In the genomic region with DNA sequence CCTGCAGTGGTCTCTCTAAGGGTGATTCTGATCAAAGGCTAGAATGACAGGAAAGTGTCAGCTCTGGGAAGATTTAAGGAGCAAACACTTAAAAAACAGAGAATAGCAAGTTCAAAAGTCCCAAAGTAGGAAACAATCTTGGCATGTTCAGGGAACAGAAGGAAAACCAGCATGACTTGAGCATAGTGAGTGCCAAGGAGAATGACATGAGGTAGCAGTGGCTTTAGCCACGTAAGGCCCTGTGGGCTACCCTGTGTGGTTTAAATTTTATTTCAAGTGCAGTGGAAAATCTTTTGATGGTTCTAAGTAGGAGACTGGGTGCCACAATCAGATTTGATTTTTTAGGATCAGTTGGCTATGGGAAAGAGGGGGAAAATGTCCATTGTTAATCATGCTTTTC, we compare ENCODE assay signal across 20 cellular contexts.
"Had no signal": no experiment of that assay in that cellular context is flagged by ENCODE, and none has a peak within 500 bp of the region (broad histone marks: within the 10 kb centered on the region; RNA-seq: fewer than 3 reads in every experiment).

No MANE protein-coding gene starts in this region.

- H3K9me3 ChIP-seq: SK-N-SH had no signal

- H3K27ac ChIP-seq: HL-60 had no signal

- DNase-seq: KBM-7, MV-4-11, NCI-H1048, NCI-H1105, NCI-H1417, NCI-H1436 treated with DMSO at 0.1 percent for 48 hours, NCI-H1694, NCI-H187 treated with DMSO at 0.1 percent for 48 hours, NCI-H2029 treated with DMSO at 0.1 percent for 48 hours, NCI-H2107, NCI-H2227 treated with DMSO at 0.1 percent for 48 hours, NCI-H510A, NCI-H524 treated with DMSO at 0.1 percent for 48 hours, NCI-H69, NCI-H774, Right ventricle myocardium superior, RPMI8226, SK-N-SH, SW 1271 had no signal
